ENCODE assay signal across 21 cellular contexts in the genomic region with DNA sequence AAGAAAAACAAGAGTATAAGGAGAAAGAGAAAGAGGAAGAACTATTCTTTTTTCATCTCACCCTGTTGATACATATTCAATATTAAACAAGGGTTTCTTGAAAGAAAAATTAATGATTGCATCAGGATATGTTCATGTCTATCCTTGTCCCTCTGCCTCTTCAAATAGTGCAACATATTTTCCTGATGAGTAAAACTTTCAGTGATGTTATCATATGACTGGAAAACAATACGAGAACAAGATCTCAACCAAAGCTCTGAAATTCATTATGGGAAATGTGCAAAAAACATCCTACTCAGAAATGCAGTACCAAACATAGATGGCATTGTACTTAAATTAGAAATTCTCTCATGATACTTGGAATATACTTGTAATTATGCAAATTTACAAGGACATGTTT.
DNase-seq lines count a peak whose midpoint lies in the region; ATAC-seq, FAIRE-seq and TF ChIP-seq lines count a peak whose summit lies in the region.
"Had no signal": no experiment of that assay in that cellular context is flagged by ENCODE, and none has a peak within 500 bp of the region (broad histone marks: within the 10 kb centered on the region; RNA-seq: fewer than 3 reads in every experiment).

No MANE protein-coding gene starts in this region.

- no peaks in the 10 kb centered on the region for H3K36me3 Mint-ChIP-seq in activated CD4-positive, alpha-beta memory T cell treated with anti-CD3 and anti-CD28 coated beads, Interleukin-2, amount 10 ng/mL, durations not matched to agents 7 days and 5 days (ENCODE audit: low read depth)
- H3K36me3 Mint-ChIP-seq: natural killer cell treated with Interleukin-12 subunit alpha and Interleukin-12 subunit beta and Interleukin-15 and Interleukin-18, amount 100 ng/mL, for 72 hours; stimulated activated effector memory CD8-positive, alpha-beta T cell treated with anti-CD3 and anti-CD28 coated beads, Interleukin-12 subunit alpha, Interleukin-12 subunit beta, amount 100 ng/mL, for 72 hours had no signal

- peak; percentile 50 for DNase-seq in COLO829 (ENCODE audit: low spot score)
- DNase-seq in PC-3 = peak; percentile 64
- peak; percentile 45 for DNase-seq in endothelial cell of umbilical vein (ENCODE audit: low read depth, low spot score)
- peak; percentile 51 for DNase-seq in myocyte (ENCODE audit: low read depth)
- DNase-seq in activated CD4-positive, alpha-beta T cell treated with anti-CD3 and anti-CD28 coated beads for 4 hours = no peak
- no peak for DNase-seq in activated CD4-positive, alpha-beta memory T cell treated with anti-CD3 and anti-CD28 coated beads, Interleukin-2, amount 10 ng/mL, durations not matched to agents 7 days and 5 days
- no peak for DNase-seq in cortex of kidney (lab: John Stamatoyannopoulos, UW)
- DNase-seq: activated CD4-positive, alpha-beta T cell treated with anti-CD3 and anti-CD28 coated beads, Interleukin-2, amount 10 ng/mL, durations not matched to agents 24 days and 14 days; activated naive CD8-positive, alpha-beta T cell treated with anti-CD3 and anti-CD28 coated beads, Interleukin-2, amount 50 U/mL, for 24 hours; activated T-cell treated with anti-CD3 and anti-CD28 coated beads, Interleukin-2, amount 50 U/mL, for 1 hour; DND-41; NCI-H1694 treated with DMSO at 0.1 percent for 48 hours; right cardiac atrium; stimulated activated CD4-positive, alpha-beta T cell treated with anti-CD3 and anti-CD28 coated beads, Interleukin-4, amount 100 ng/mL, for 4 hours; upper lobe of right lung had no signal

- H3K36me3 ChIP-seq in PC-3 (ENCODE audit: low read depth, low read length) = no peaks in the 10 kb centered on the region
- no peaks in the 10 kb centered on the region for H3K36me3 ChIP-seq in endothelial cell of umbilical vein (ENCODE audit: control insufficient read depth in 2 of 2, extremely low read depth in 1 of 2, insufficient read depth in 2 of 2, low read length in 2 of 2)
- H3K36me3 ChIP-seq: upper lobe of right lung had no signal

- H3K9me3 Mint-ChIP-seq in activated CD4-positive, alpha-beta memory T cell treated with anti-CD3 and anti-CD28 coated beads, Interleukin-2, amount 10 ng/mL, durations not matched to agents 7 days and 5 days = no peaks in the 10 kb centered on the region
- H3K9me3 Mint-ChIP-seq: activated CD4-positive, alpha-beta T cell treated with anti-CD3 and anti-CD28 coated beads, Interleukin-2, amount 10 ng/mL, durations not matched to agents 24 days and 14 days; dendritic cell treated with granulocyte-macrophage colony-stimulating factor and Interleukin-4, amounts not matched to agents 40 ng/mL and 50 ng/mL, for 4 days had no signal

- no peak for TF ChIP-seq CTCF in PC-3 (conservative IDR thresholded peaks at IDR 0.05; ENCODE audit: low read depth, low read length)
- no peak for TF ChIP-seq CTCF in endothelial cell of umbilical vein (IDR thresholded peaks at IDR 0.05; ENCODE audit: extremely low read depth in 1 of 2, insufficient read depth in 1 of 2, low read depth in 1 of 2, low read length in 2 of 2)

- H3K4me1 ChIP-seq in PC-3 (ENCODE audit: insufficient read depth, low read length) = peaks cover 13% of the 10 kb centered on the region
- peaks cover 6% of the 10 kb centered on the region for H3K4me1 ChIP-seq in endothelial cell of umbilical vein (ENCODE audit: control insufficient read depth, extremely low read depth, insufficient read depth, low read length)
- H3K4me1 ChIP-seq: upper lobe of right lung had no signal

- H3K4me1 Mint-ChIP-seq in activated CD4-positive, alpha-beta memory T cell treated with anti-CD3 and anti-CD28 coated beads, Interleukin-2, amount 10 ng/mL, durations not matched to agents 7 days and 5 days = no peaks in the 10 kb centered on the region
- H3K4me1 Mint-ChIP-seq: activated CD4-positive, alpha-beta T cell treated with anti-CD3 and anti-CD28 coated beads, Interleukin-2, amount 10 ng/mL, durations not matched to agents 24 days and 14 days; activated naive CD8-positive, alpha-beta T cell treated with anti-CD3 and anti-CD28 coated beads, Interleukin-2, amount 50 U/mL, for 24 hours; stimulated activated effector memory CD8-positive, alpha-beta T cell treated with anti-CD3 and anti-CD28 coated beads, Interleukin-12 subunit alpha, Interleukin-12 subunit beta, amount 100 ng/mL, for 72 hours had no signal

- POLR2A ChIA-PET in PC-3 (lab: Charles Lee; ENCODE audit: unreplicated experiment) (no interaction called here), endothelial cell of umbilical vein (lab: Charles Lee) (no interaction called here)
- POLR2A ChIA-PET in activated CD4-positive, alpha-beta memory T cell treated with anti-CD3 and anti-CD28 coated beads, Interleukin-2, amount 10 ng/mL, durations not matched to agents 7 days and 5 days (lab: Charles Lee) = no interaction called here

- no peak overlapping the region for H3K4me3 Mint-ChIP-seq in activated CD4-positive, alpha-beta memory T cell treated with anti-CD3 and anti-CD28 coated beads, Interleukin-2, amount 10 ng/mL, durations not matched to agents 7 days and 5 days
- H3K4me3 Mint-ChIP-seq: activated CD4-positive, alpha-beta T cell treated with anti-CD3 and anti-CD28 coated beads, Interleukin-2, amount 10 ng/mL, durations not matched to agents 24 days and 14 days; activated naive CD8-positive, alpha-beta T cell treated with anti-CD3 and anti-CD28 coated beads, Interleukin-2, amount 50 U/mL, for 24 hours; dendritic cell treated with granulocyte-macrophage colony-stimulating factor and Interleukin-4, amounts not matched to agents 40 ng/mL and 50 ng/mL, for 4 days; natural killer cell treated with Interleukin-12 subunit alpha and Interleukin-12 subunit beta and Interleukin-15 and Interleukin-18, amount 100 ng/mL, for 72 hours; stimulated activated effector memory CD8-positive, alpha-beta T cell treated with anti-CD3 and anti-CD28 coated beads, Interleukin-12 subunit alpha, Interleukin-12 subunit beta, amount 100 ng/mL, for 72 hours had no signal

- H3K9me1 ChIP-seq in endothelial cell of umbilical vein (replicated peaks; ENCODE audit: control insufficient read depth, extremely low read depth, insufficient read depth, low read length) = no peaks in the 10 kb centered on the region

- H3K27ac ChIP-seq in PC-3 (ENCODE audit: low read length) (no peak overlapping the region), endothelial cell of umbilical vein (ENCODE audit: insufficient read depth, low read depth, low read length) (no peak overlapping the region)
- H3K27ac ChIP-seq: C4-2B, KMS-11, upper lobe of right lung had no signal

- H3K27me3 ChIP-seq in PC-3 (ENCODE audit: low read length) (no peaks in the 10 kb centered on the region), endothelial cell of umbilical vein (ENCODE audit: control insufficient read depth in 2 of 2, insufficient read depth in 2 of 2, low read length in 2 of 2) (no peaks in the 10 kb centered on the region)
- H3K27me3 ChIP-seq: upper lobe of right lung had no signal

- dilution Hi-C loops in endothelial cell of umbilical vein (cut with MboI; ENCODE audit: extremely low pct_ligation_motif_present, low sequenced_read_pairs) = no loop called here

- H3K79me2 ChIP-seq in PC-3 (ENCODE audit: low read length) = no peaks in the 10 kb centered on the region
- no peaks in the 10 kb centered on the region for H3K79me2 ChIP-seq in endothelial cell of umbilical vein (ENCODE audit: control insufficient read depth, insufficient read depth, low read length)

- H3K9me3 ChIP-seq in PC-3 (ENCODE audit: low read length) = no peaks in the 10 kb centered on the region
- no peaks in the 10 kb centered on the region for H3K9me3 ChIP-seq in endothelial cell of umbilical vein (replicated peaks; ENCODE audit: control insufficient read depth, insufficient read depth, low read length)
- H3K9me3 ChIP-seq: upper lobe of right lung had no signal

- H3K4me3 ChIP-seq in PC-3 (ENCODE audit: low read length) (no peak overlapping the region), endothelial cell of umbilical vein (replicated peaks in 1 of 3; ENCODE audit: insufficient read depth in 1 of 3, low read depth in 1 of 3, low read length in 3 of 3) (no peak overlapping the region)
- H3K4me3 ChIP-seq: upper lobe of right lung had no signal

- no peak for TF ChIP-seq POLR2A in endothelial cell of umbilical vein (IDR thresholded peaks at IDR 0.05; ENCODE audit: low read depth, low read length)

- H3F3A ChIP-seq in PC-3 (ENCODE audit: low read length, unreplicated experiment) = no peaks in the 10 kb centered on the region

- no peaks in the 10 kb centered on the region for H3K9me2 ChIP-seq in PC-3 (replicated peaks; ENCODE audit: low read length)

- H3K4me2 ChIP-seq in PC-3 (ENCODE audit: low read length) (peak overlapping the region; percentile 37), endothelial cell of umbilical vein (ENCODE audit: insufficient read depth, low read length) (peak overlapping the region; percentile 12)
- H3K4me2 ChIP-seq: KMS-11 had no signal

- FAIRE-seq in endothelial cell of umbilical vein (lab: Jason Lieb, UNC) = peak; percentile 77

- H3K27me3 Mint-ChIP-seq in activated CD4-positive, alpha-beta memory T cell treated with anti-CD3 and anti-CD28 coated beads, Interleukin-2, amount 10 ng/mL, durations not matched to agents 7 days and 5 days = no peaks in the 10 kb centered on the region
- H3K27me3 Mint-ChIP-seq: activated CD4-positive, alpha-beta T cell treated with anti-CD3 and anti-CD28 coated beads, Interleukin-2, amount 10 ng/mL, durations not matched to agents 24 days and 14 days; dendritic cell treated with granulocyte-macrophage colony-stimulating factor and Interleukin-4, amounts not matched to agents 40 ng/mL and 50 ng/mL, for 4 days; natural killer cell treated with Interleukin-12 subunit alpha and Interleukin-12 subunit beta and Interleukin-15 and Interleukin-18, amount 100 ng/mL, for 72 hours had no signal

- H3K9ac ChIP-seq in PC-3 (ENCODE audit: low read length) = no peak overlapping the region
- no peak overlapping the region for H3K9ac ChIP-seq in endothelial cell of umbilical vein (replicated peaks; ENCODE audit: extremely low read depth, insufficient read depth, low read length)
- H3K9ac ChIP-seq: KMS-11 had no signal

- BruUV-seq in PC-3 (replicated peaks; lab: Mats Ljungman, UMichigan) (no TSS peak), endothelial cell of umbilical vein (replicated peaks; lab: Mats Ljungman, UMichigan) (no TSS peak)

- peak; percentile 66 for ATAC-seq in PC-3
- no peak for ATAC-seq in HG02759 (IDR thresholded peaks at IDR 0.05; ENCODE audit: unreplicated experiment)
- ATAC-seq: activated naive CD8-positive, alpha-beta T cell treated with anti-CD3 and anti-CD28 coated beads, Interleukin-2, amount 50 U/mL, for 24 hours; natural killer cell treated with Interleukin-12 subunit alpha and Interleukin-12 subunit beta and Interleukin-15 and Interleukin-18, amount 100 ng/mL, for 72 hours; right cardiac atrium; stimulated activated effector memory CD8-positive, alpha-beta T cell treated with anti-CD3 and anti-CD28 coated beads, Interleukin-12 subunit alpha, Interleukin-12 subunit beta, amount 100 ng/mL, for 72 hours; upper lobe of right lung had no signal

- intact Hi-C loops in PC-3 (cut with micrococcal nuclease) = no loop called here
- intact Hi-C loops in endothelial cell of umbilical vein (cut with micrococcal nuclease) = no loop called here

- H3K27ac Mint-ChIP-seq in activated CD4-positive, alpha-beta memory T cell treated with anti-CD3 and anti-CD28 coated beads, Interleukin-2, amount 10 ng/mL, durations not matched to agents 7 days and 5 days = no peak overlapping the region
- H3K27ac Mint-ChIP-seq: activated CD4-positive, alpha-beta T cell treated with anti-CD3 and anti-CD28 coated beads, Interleukin-2, amount 10 ng/mL, durations not matched to agents 24 days and 14 days; activated naive CD8-positive, alpha-beta T cell treated with anti-CD3 and anti-CD28 coated beads, Interleukin-2, amount 50 U/mL, for 24 hours; dendritic cell treated with granulocyte-macrophage colony-stimulating factor and Interleukin-4, amounts not matched to agents 40 ng/mL and 50 ng/mL, for 4 days; natural killer cell treated with Interleukin-12 subunit alpha and Interleukin-12 subunit beta and Interleukin-15 and Interleukin-18, amount 100 ng/mL, for 72 hours; stimulated activated effector memory CD8-positive, alpha-beta T cell treated with anti-CD3 and anti-CD28 coated beads, Interleukin-12 subunit alpha, Interleukin-12 subunit beta, amount 100 ng/mL, for 72 hours had no signal

- H4K20me1 ChIP-seq in PC-3 (ENCODE audit: low read length) (no peaks in the 10 kb centered on the region), endothelial cell of umbilical vein (replicated peaks; ENCODE audit: control insufficient read depth, extremely low read depth, insufficient read depth, low read length) (no peaks in the 10 kb centered on the region)

- H2AFZ ChIP-seq in PC-3 (ENCODE audit: low read length) = 0 out of 2 replicates have a peak overlapping the region, but pooled peaks have one; percentile 46
- no peak overlapping the region for H2AFZ ChIP-seq in endothelial cell of umbilical vein (ENCODE audit: low read depth, low read length)

- CTCF ChIA-PET in PC-3 (lab: Charles Lee) (no interaction called here), endothelial cell of umbilical vein (lab: Charles Lee) (interaction anchor here (1.0 kb wide), 1 partner anchor 9 kb away, joined by 3 read pairs; no protein-coding TSS in a partner anchor)
- CTCF ChIA-PET in activated CD4-positive, alpha-beta memory T cell treated with anti-CD3 and anti-CD28 coated beads, Interleukin-2, amount 10 ng/mL, durations not matched to agents 7 days and 5 days (lab: Charles Lee) = no interaction called here

Comparison
In these comparisons a context has a peak if more than half of its experiments do, and no peak if none do; other contexts are left out.
1. DNase-seq: peak in COLO829 (single experiment), PC-3 (single experiment), endothelial cell of umbilical vein (single experiment) and myocyte (single experiment); none in activated CD4-positive, alpha-beta T cell treated with anti-CD3 and anti-CD28 coated beads for 4 hours (0 of 2), activated CD4-positive, alpha-beta memory T cell treated with anti-CD3 and anti-CD28 coated beads, Interleukin-2, amount 10 ng/mL, durations not matched to agents 7 days and 5 days (single experiment) and cortex of kidney (single experiment).